ENCODE assay signal across 28 cellular contexts in genomic region chr14:71783786-71784185, GRCh38.
DNase-seq lines count a peak whose midpoint lies in the region; ATAC-seq, FAIRE-seq and TF ChIP-seq lines count a peak whose summit lies in the region.
"Had no signal": no experiment of that assay in that cellular context is flagged by ENCODE, and none has a peak within 500 bp of the region (broad histone marks: within the 10 kb centered on the region; RNA-seq: fewer than 3 reads in every experiment).

No MANE protein-coding gene starts in this region.

- no peaks in the 10 kb centered on the region; the same call in 1 of the 2 replicates for H3K27me3 ChIP-seq in SK-N-SH (ENCODE audit: insufficient read depth)
- H3K27me3 ChIP-seq in neuronal stem cell (ENCODE audit: control insufficient read depth in 3 of 3, insufficient read depth in 3 of 3, low read depth in 1 of 3, low read length in 3 of 3) = no peaks in the 10 kb centered on the region
- H3K27me3 ChIP-seq in small intestine (ENCODE audit: control insufficient read depth in 2 of 2, insufficient read depth in 2 of 2, low read length in 2 of 2) = no peaks in the 10 kb centered on the region

- no TSS peak for BruUV-seq in OCI-LY7 (replicated peaks; lab: Mats Ljungman, UMichigan)

- WGBS in SK-N-SH (ENCODE audit: low lambda C conversion rate) = 5% methylated on average over 4 of the region's 4 CpGs
- WGBS in neuronal stem cell (ENCODE audit: extremely low coverage in 2 of 2, insufficient read length in 2 of 2, insufficient replicate concordance in 1 of 2), 2 donors = no CpG with 5 or more reads among the region's 4 CpGs
- WGBS in small intestine, 3 donors = 56 to 71% (median 59%) methylated on average over 4 of the region's 4 CpGs

- no peak overlapping the region for H3K9ac ChIP-seq in SK-N-SH
- H3K9ac ChIP-seq in neuronal stem cell (ENCODE audit: low read depth, low read length, poor library complexity) = no peak overlapping the region

- no peak overlapping the region for H4K91ac ChIP-seq in neuronal stem cell (ENCODE audit: low read depth, low read length, poor library complexity)

- no peak overlapping the region for H2BK120ac ChIP-seq in neuronal stem cell (ENCODE audit: low read depth, low read length)

- no peak overlapping the region for H2BK5ac ChIP-seq in neuronal stem cell (ENCODE audit: low read length)

- H2BK12ac ChIP-seq in neuronal stem cell (ENCODE audit: low read length) = no peak overlapping the region

- no peak overlapping the region for H3K18ac ChIP-seq in neuronal stem cell (ENCODE audit: low read length)

- H3K4ac ChIP-seq in neuronal stem cell (ENCODE audit: low read length) = no peak overlapping the region

- ATAC-seq in SK-N-SH treated with all-trans-retinoic acid at 6 μM for 48 hours = no peak
- no peak for ATAC-seq in GM21447 (IDR thresholded peaks at IDR 0.05; ENCODE audit: unreplicated experiment)
- ATAC-seq: GM12878, HepG2, K562 had no signal

- H3K4me1 ChIP-seq in SK-N-SH (ENCODE audit: control insufficient read depth in 1 of 2, insufficient read depth in 2 of 2, low read depth in 1 of 2, low read length in 1 of 2) (no peaks in the 10 kb centered on the region), OCI-LY7 (ENCODE audit: insufficient read depth, low read length, poor library complexity, severe bottlenecking) (no peaks in the 10 kb centered on the region), neuronal stem cell (ENCODE audit: control insufficient read depth in 2 of 2, insufficient read depth in 1 of 2, low read depth in 1 of 2, low read length in 2 of 2) (no peaks in the 10 kb centered on the region), small intestine (ENCODE audit: control insufficient read depth in 2 of 2, insufficient read depth in 1 of 2, low read depth in 1 of 2, low read length in 1 of 2) (no peaks in the 10 kb centered on the region)

- no peak overlapping the region for H2AFZ ChIP-seq in SK-N-SH (ENCODE audit: low read depth)
- 0 out of 2 replicates have a peak overlapping the region, but pooled peaks have one; percentile 16 for H2AFZ ChIP-seq in OCI-LY7 (ENCODE audit: low read length)
- H2AFZ ChIP-seq in neuronal stem cell (ENCODE audit: low read length) = peak overlapping the region; percentile 9

- H3K27ac ChIP-seq in SK-N-SH (ENCODE audit: low read depth in 2 of 2, low read length in 1 of 2) (no peak overlapping the region), OCI-LY7 (ENCODE audit: low read depth, low read length, poor library complexity, severe bottlenecking) (no peak overlapping the region), coronary artery (no peak overlapping the region), neuronal stem cell (replicated peaks; ENCODE audit: low read length) (no peak overlapping the region), small intestine (ENCODE audit: low read depth in 1 of 2, low read length in 1 of 2) (no peak overlapping the region)
- H3K27ac ChIP-seq: 22Rv1, C4-2B had no signal

- H3K79me1 ChIP-seq in neuronal stem cell (ENCODE audit: low read depth, low read length) = no peaks in the 10 kb centered on the region

- no peak overlapping the region; a peak in 1 of 4 replicates for H3K4me3 ChIP-seq in SK-N-SH (ENCODE audit: low read depth in 2 of 2, low read length in 1 of 2)
- no peak overlapping the region for H3K4me3 ChIP-seq in OCI-LY7 (ENCODE audit: low read depth, low read length, poor library complexity, severe bottlenecking)
- peak overlapping the region; percentile 21 for H3K4me3 ChIP-seq in coronary artery
- no peak overlapping the region for H3K4me3 ChIP-seq in neuronal stem cell (ENCODE audit: low read length in 2 of 2)
- H3K4me3 ChIP-seq in small intestine (ENCODE audit: low read depth in 1 of 2, low read length in 2 of 2) = no peak overlapping the region
- H3K4me3 ChIP-seq: GM12878, K562 had no signal

- no peak overlapping the region for H2BK15ac ChIP-seq in neuronal stem cell (ENCODE audit: low read length)

- CTCF ChIA-PET in SK-N-SH (lab: Yijun Ruan, JAX) (interaction anchor here (1.9 kb wide), 1 partner anchor 31 kb away, joined by 10 read pairs; no protein-coding TSS in a partner anchor), OCI-LY7 (lab: Charles Lee; ENCODE audit: unreplicated experiment) (no interaction called here)

- H3K9me3 ChIP-seq in SK-N-SH (no peaks in the 10 kb centered on the region), OCI-LY7 (ENCODE audit: low read length) (no peaks in the 10 kb centered on the region), neuronal stem cell (replicated peaks in 1 of 2; ENCODE audit: control insufficient read depth in 2 of 2, insufficient read depth in 1 of 2, low read depth in 1 of 2, low read length in 2 of 2) (no peaks in the 10 kb centered on the region), small intestine (ENCODE audit: control insufficient read depth, low read depth) (no peaks in the 10 kb centered on the region)

- no peaks in the 10 kb centered on the region for H3F3A ChIP-seq in SK-N-SH (replicated peaks; ENCODE audit: insufficient read depth)

- intact Hi-C loops in OCI-LY7 (cut with micrococcal nuclease; ENCODE audit: unreplicated experiment) = no loop called here

- no peak overlapping the region for H4K8ac ChIP-seq in neuronal stem cell (ENCODE audit: low read depth, low read length)

- H4K20me1 ChIP-seq in SK-N-SH (ENCODE audit: insufficient read depth) = no peaks in the 10 kb centered on the region
- H4K20me1 ChIP-seq in OCI-LY7 (ENCODE audit: insufficient read depth, low read length) = no peaks in the 10 kb centered on the region

- no peak for DNase-seq in SK-N-SH
- no peak for DNase-seq in OCI-LY7 (ENCODE audit: low spot score)
- DNase-seq in coronary artery (ENCODE audit: low spot score) = no peak
- no peak for DNase-seq in neuronal stem cell (ENCODE audit: low spot score)
- DNase-seq in small intestine = no peak
- DNase-seq in NCI-H446 (lab: John Stamatoyannopoulos, UW) = no peak
- DNase-seq: CD8-positive, alpha-beta memory T cell; DMS 273 treated with DMSO at 0.1 percent for 48 hours; DMS79; EL; GDM1; Kasumi-1; NCI-H1048; NCI-H1417; NCI-H1694; NCI-H2029 treated with DMSO at 0.1 percent for 48 hours; RPMI8226; SHP77; SW 1271 had no signal

- no peak for TF ChIP-seq EP300 in SK-N-SH (IDR thresholded peaks at IDR 0.05; ENCODE audit: borderline replicate concordance in 1 of 2, low read depth in 1 of 2, low read length in 1 of 2)

- no peak for TF ChIP-seq RAD21 in SK-N-SH (IDR thresholded peaks at IDR 0.05; ENCODE audit: low read length)

- TF ChIP-seq CTCF in SK-N-SH (IDR thresholded peaks at IDR 0.05) = no peak
- TF ChIP-seq CTCF in OCI-LY7 (conservative IDR thresholded peaks at IDR 0.05; ENCODE audit: low read length) = no peak
- TF ChIP-seq CTCF in coronary artery (IDR thresholded peaks at IDR 0.05) = no peak

- H3K36me3 ChIP-seq in SK-N-SH (replicated peaks in 1 of 2; ENCODE audit: control insufficient read depth in 1 of 2, insufficient read depth in 2 of 2, low read length in 1 of 2) (no peaks in the 10 kb centered on the region), OCI-LY7 (ENCODE audit: insufficient read depth, low read length) (no peaks in the 10 kb centered on the region), neuronal stem cell (replicated peaks in 1 of 2; ENCODE audit: control insufficient read depth in 2 of 2, insufficient read depth in 2 of 2, low read length in 2 of 2) (no peaks in the 10 kb centered on the region), small intestine (ENCODE audit: control insufficient read depth in 2 of 2, insufficient read depth in 2 of 2, low read length in 2 of 2) (no peaks in the 10 kb centered on the region)

- no peak for FAIRE-seq in small intestine (lab: Jason Lieb, UNC)
- FAIRE-seq: GM12878, GM19239, H54, HepG2, K562 had no signal

- peak overlapping the region; percentile 29; the same call in 1 of the 2 replicates for H3K4me2 ChIP-seq in SK-N-SH
- no peak overlapping the region for H3K4me2 ChIP-seq in OCI-LY7 (ENCODE audit: low read length)
- H3K4me2 ChIP-seq in neuronal stem cell (ENCODE audit: insufficient read depth, low read length, poor library complexity, severe bottlenecking) = no peak overlapping the region

- H3K79me2 ChIP-seq in SK-N-SH (ENCODE audit: insufficient read depth) (no peaks in the 10 kb centered on the region), OCI-LY7 (ENCODE audit: insufficient read depth, low read depth, low read length) (no peaks in the 10 kb centered on the region)

- no peak overlapping the region for H2AK5ac ChIP-seq in neuronal stem cell (ENCODE audit: low read depth, low read length)

- H3K23ac ChIP-seq in neuronal stem cell (ENCODE audit: low read depth, low read length, poor library complexity) = no peak overlapping the region

- H3K9me2 ChIP-seq in SK-N-SH (no peaks in the 10 kb centered on the region), OCI-LY7 (ENCODE audit: insufficient read depth, low read length) (no peaks in the 10 kb centered on the region)

- H3K14ac ChIP-seq in neuronal stem cell (ENCODE audit: low read length) = no peak overlapping the region

- POLR2A ChIA-PET in SK-N-SH (lab: Yijun Ruan, JAX) = no interaction called here
- POLR2A ChIA-PET in OCI-LY7 (lab: Charles Lee) = interaction anchor here (0.6 to 0.7 kb wide), 3 partner anchors 8 to 709 kb away, joined by 3 to 4 read pairs (median 3); no protein-coding TSS in a partner anchor

TF ChIP-seq in SK-N-SH, 30 proteins besides CTCF, POLR2A, EP300 and RAD21 (continues in another document):
- TF ChIP-seq FOSL2 (IDR thresholded peaks at IDR 0.05; ENCODE audit: borderline replicate concordance, low read depth) = no peak
- no peak for TF ChIP-seq POLR2AphosphoS5 (IDR thresholded peaks at IDR 0.05; ENCODE audit: low read depth, low read length)
- no peak for TF ChIP-seq GATA2 (CRISPR knock-in tag; IDR thresholded peaks at IDR 0.05)
- TF ChIP-seq SMC3 (IDR thresholded peaks at IDR 0.05; ENCODE audit: low read depth, low read length) = no peak
- TF ChIP-seq FOXM1 (IDR thresholded peaks at IDR 0.05; ENCODE audit: low read depth) = no peak

TF ChIP-seq in SK-N-SH treated with all-trans-retinoic acid at 6 μM for 48 hours, 23 proteins besides CTCF, POLR2A, EP300 and RAD21 (continues in another document):
- TF ChIP-seq ESRRG (CRISPR knock-in tag; IDR thresholded peaks at IDR 0.05) = no peak
- TF ChIP-seq GLIS3 (CRISPR knock-in tag; IDR thresholded peaks at IDR 0.05) = no peak
- no peak for TF ChIP-seq PPARA (CRISPR knock-in tag; IDR thresholded peaks at IDR 0.05; ENCODE audit: borderline replicate concordance)
- TF ChIP-seq ISL1 (CRISPR knock-in tag; IDR thresholded peaks at IDR 0.05) = no peak
- TF ChIP-seq ZFP30 (CRISPR knock-in tag; IDR thresholded peaks at IDR 0.05) = no peak
- no peak for TF ChIP-seq RARB (CRISPR knock-in tag; IDR thresholded peaks at IDR 0.05)
- no peak for TF ChIP-seq TOX (CRISPR knock-in tag; IDR thresholded peaks at IDR 0.05; ENCODE audit: borderline replicate concordance)
- TF ChIP-seq ZNF8 (CRISPR knock-in tag; IDR thresholded peaks at IDR 0.05) = no peak
